In genomic region chr9:120980951-120981350, GRCh38 we compare ENCODE assay signal across 1 cellular context.
TF ChIP-seq lines count a peak whose summit lies in the region.

No MANE protein-coding gene starts in this region.

TF ChIP-seq in HepG2, 621 proteins besides CTCF, POLR2A, EP300 and RAD21:
- TF ChIP-seq PATZ1 (CRISPR knock-in tag; IDR thresholded peaks at IDR 0.05) = no peak
- no peak for TF ChIP-seq CAMTA2 (CRISPR knock-in tag; IDR thresholded peaks at IDR 0.05; ENCODE audit: borderline replicate concordance)
- TF ChIP-seq ZFAT (CRISPR knock-in tag; conservative IDR thresholded peaks at IDR 0.05) = no peak
- no peak for TF ChIP-seq DNMT3B (CRISPR knock-in tag; conservative IDR thresholded peaks at IDR 0.05)
- TF ChIP-seq GATAD2A (CRISPR knock-in tag; IDR thresholded peaks at IDR 0.05) = no peak
- no peak for TF ChIP-seq TEAD3 (CRISPR knock-in tag; optimal IDR thresholded peaks at IDR 0.05; ENCODE audit: borderline replicate concordance)
- TF ChIP-seq ZNF431 (CRISPR knock-in tag; IDR thresholded peaks at IDR 0.05; ENCODE audit: borderline replicate concordance, low read depth) = no peak
- no peak for TF ChIP-seq ELF1 (CRISPR knock-in tag; IDR thresholded peaks at IDR 0.05)
- TF ChIP-seq FOSL1 (CRISPR knock-in tag; IDR thresholded peaks at IDR 0.05; ENCODE audit: borderline replicate concordance) = no peak
- no peak for TF ChIP-seq NCOA2 (CRISPR knock-in tag; IDR thresholded peaks at IDR 0.05)
- TF ChIP-seq PHF21A (CRISPR knock-in tag; IDR thresholded peaks at IDR 0.05) = no peak
- TF ChIP-seq GLI4 (CRISPR knock-in tag; IDR thresholded peaks at IDR 0.05; ENCODE audit: borderline replicate concordance) = no peak
- TF ChIP-seq PHF5A (CRISPR knock-in tag; IDR thresholded peaks at IDR 0.05; ENCODE audit: low read depth, unreplicated experiment) = no peak
- no peak for TF ChIP-seq JDP2 (CRISPR knock-in tag; IDR thresholded peaks at IDR 0.05; ENCODE audit: borderline replicate concordance)
